Comparison of ENCODE assay signal across 8 cellular contexts in genomic region chr19:11505504-11506100, GRCh38. TPM values are rescaled to one million over a fixed set of nuclear protein-coding genes. Genes with fewer than 3 reads are reported as not detected.
DNase-seq lines count a peak whose midpoint lies in the region; ATAC-seq and TF ChIP-seq lines count a peak whose summit lies in the region.

ZNF653 (minus strand) TSS chr19:11505839; CDS start chr19:11505786, 53 bp downstream.

- peak; percentile 45 for ATAC-seq in HG03378 (IDR thresholded peaks at IDR 0.05; ENCODE audit: unreplicated experiment)

- DNase-seq in AML-193 (lab: John Stamatoyannopoulos, UW) (peak; percentile 86 to 87), NCI-H460 (ENCODE audit: extremely low read depth, low read depth) (peak; percentile 91), cerebellum (ENCODE audit: low spot score) (peak; percentile 94), kidney tubule cell (ENCODE audit: low spot score) (peak; percentile 95)
- peak; percentile 94 for DNase-seq in activated CD4-positive, alpha-beta T cell treated with anti-CD3 and anti-CD28 coated beads for 1 hour
- peak; percentile 87 to 88 for DNase-seq in stimulated activated CD4-positive, alpha-beta T cell treated with anti-CD3 and anti-CD28 coated beads, Interleukin-1b, Interleukin-23, amount 100 ng/mL, for 1 hour (ENCODE audit: low read depth in 2 of 2)

- peak; percentile 58 for TF ChIP-seq POLR2A in GM19099 (IDR thresholded peaks at IDR 0.05; ENCODE audit: extremely low read depth, insufficient read length, low read depth)

RNA-seq across cellular contexts. Expression of gene ZNF653, which starts in this region (rescaled TPM):
- total RNA-seq in NCI-H460 (2014; rRNA removed; shearing (Covaris generic)): 5.2 and 5.6 TPM in 2 replicates
- 7.3 and 20.5 TPM in 2 replicates for polyA plus RNA-seq in NCI-H460 (2014; cell fraction: nucleus; rRNA removed)
- total RNA-seq in cerebellum: 11.0 TPM

Comparison
In these comparisons a context has a peak if more than half of its experiments do, and no peak if none do; other contexts are left out.
1. Peak in every context shown above with its lines: DNase-seq and ATAC-seq.